In the genomic region with DNA sequence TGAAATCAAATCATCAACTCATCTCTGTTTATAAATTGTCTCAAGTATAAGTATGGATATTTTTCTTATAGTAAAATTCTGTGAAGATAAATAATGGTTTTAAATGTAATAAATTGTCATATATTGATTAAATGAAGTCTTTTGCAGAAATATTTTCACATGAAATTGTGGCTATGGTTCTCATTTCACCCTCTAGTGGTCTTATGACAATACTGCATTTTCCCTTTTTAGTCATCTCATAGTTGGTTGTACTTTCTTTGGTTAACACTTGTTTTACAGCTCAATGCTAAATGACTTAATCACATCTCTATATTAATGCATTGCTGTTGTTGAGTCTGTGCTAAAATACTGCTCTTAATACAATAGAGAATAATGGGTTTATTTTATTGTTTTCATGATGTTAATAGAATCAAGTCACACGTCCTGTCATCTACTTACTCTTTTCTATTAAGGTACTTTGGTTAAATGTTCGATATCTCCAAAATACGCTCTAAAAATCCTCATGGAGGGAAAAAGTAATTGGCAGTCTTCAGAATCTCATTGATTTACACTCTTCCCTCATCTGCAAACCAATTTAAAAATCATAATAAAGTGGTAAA, we compare ENCODE assay signal across 8 cellular contexts. TPM values are rescaled to one million over a fixed set of nuclear protein-coding genes. Genes with fewer than 3 reads are reported as not detected.
DNase-seq lines count a peak whose midpoint lies in the region; ATAC-seq, FAIRE-seq and TF ChIP-seq lines count a peak whose summit lies in the region.

No MANE protein-coding gene starts in this region.

- no peak overlapping the region for H3K27ac Mint-ChIP-seq in nephron progenitor cell

- H4K20me1 ChIP-seq in DOHH2 (ENCODE audit: control insufficient read depth, insufficient read depth, low read depth, low read length): no peaks in the 10 kb centered on the region

- H3K4me1 Mint-ChIP-seq in nephron progenitor cell: peaks cover 6% of the 10 kb centered on the region

- no peak overlapping the region for H3K27ac ChIP-seq in DOHH2 (ENCODE audit: low read depth, low read length)

- H3K27me3 Mint-ChIP-seq in nephron progenitor cell (ENCODE audit: low read depth, poor library complexity): no peaks in the 10 kb centered on the region

- ATAC-seq in GM21619 (IDR thresholded peaks at IDR 0.05; ENCODE audit: unreplicated experiment) (peak; percentile 48), HG02571 (IDR thresholded peaks at IDR 0.05; ENCODE audit: unreplicated experiment) (no peak)

- no peaks in the 10 kb centered on the region for H3K9me2 ChIP-seq in DOHH2 (replicated peaks; ENCODE audit: control insufficient read depth, low read length)

- TF ChIP-seq CTCF in DOHH2 (IDR thresholded peaks at IDR 0.05; ENCODE audit: low read depth, low read length, poor library complexity, severe bottlenecking) (peak; percentile 65), nephron progenitor cell (IDR thresholded peaks at IDR 0.05) (peak; percentile 92)

- H3K4me1 ChIP-seq in DOHH2 (ENCODE audit: control insufficient read depth, low read length): no peaks in the 10 kb centered on the region

- H3K79me2 ChIP-seq in DOHH2 (ENCODE audit: control insufficient read depth, low read length): no peaks in the 10 kb centered on the region

- peak; percentile 69 for FAIRE-seq in colon (lab: Jason Lieb, UNC)

- H3K4me2 ChIP-seq in DOHH2 (ENCODE audit: low read length): no peak overlapping the region

- peak; percentile 30 for DNase-seq in NCI-H146 treated with DMSO at 0.1 percent for 48 hours (lab: John Stamatoyannopoulos, UW; ENCODE audit: unreplicated experiment)
- no peak for DNase-seq in nephron progenitor cell
- no peak for DNase-seq in H7
- DNase-seq in activated CD4-positive, CD25-positive, alpha-beta regulatory T cell (lab: John Stamatoyannopoulos, UW): no peak

- H3K4me3 ChIP-seq in DOHH2 (ENCODE audit: low read length) (no peak overlapping the region), H7 (ENCODE audit: insufficient read depth, low read depth, low read length) (no peak overlapping the region)

- H3K27me3 ChIP-seq in DOHH2 (ENCODE audit: control insufficient read depth, low read length): no peaks in the 10 kb centered on the region
- no peaks in the 10 kb centered on the region for H3K27me3 ChIP-seq in H7 (ENCODE audit: control insufficient read depth, insufficient read depth, low read length)

- no peaks in the 10 kb centered on the region for H3K36me3 Mint-ChIP-seq in nephron progenitor cell (ENCODE audit: low read depth)

- H3K4me3 Mint-ChIP-seq in nephron progenitor cell: no peak overlapping the region

- H3F3A ChIP-seq in DOHH2 (ENCODE audit: control insufficient read depth, insufficient read depth): 0 out of 2 replicates have a peak, but pooled peaks cover 3% of the 10 kb centered on the region

- H3K9me3 ChIP-seq in DOHH2 (ENCODE audit: control insufficient read depth, insufficient read depth, low read length): no peaks in the 10 kb centered on the region

- H3K9me3 Mint-ChIP-seq in nephron progenitor cell: peaks cover 6% of the 10 kb centered on the region

- H3K36me3 ChIP-seq in DOHH2 (ENCODE audit: control insufficient read depth, low read length) (no peaks in the 10 kb centered on the region), H7 (replicated peaks; ENCODE audit: control insufficient read depth, insufficient read depth, low read length) (no peaks in the 10 kb centered on the region)

RNA-seq across cellular contexts. Expression of a gene that starts 38.0 kb away (rescaled TPM):
- 9.1 and 14.9 TPM in 2 replicates for total RNA-seq in H7 (2014; rRNA removed; shearing (Covaris generic))
